ENCODE assay signal across 28 cellular contexts in genomic region chr11:44967930-44968496, GRCh38.
"Had no signal": no experiment of that assay in that cellular context is flagged by ENCODE, and none has a peak within 500 bp of the region (broad histone marks: within the 10 kb centered on the region; RNA-seq: fewer than 3 reads in every experiment).

No MANE protein-coding gene starts in this region.

- H3K4me3 Mint-ChIP-seq: activated CD4-positive, alpha-beta memory T cell treated with anti-CD3 and anti-CD28 coated beads for 36 hours; activated CD4-positive, alpha-beta T cell treated with anti-CD3 and anti-CD28 coated beads, Interleukin-2, amount 10 ng/mL, durations not matched to agents 24 days and 14 days; activated naive CD4-positive, alpha-beta T cell treated with anti-CD3 and anti-CD28 coated beads, Interleukin-2, amount 10 ng/mL, durations not matched to agents 7 days and 5 days; activated naive CD8-positive, alpha-beta T cell treated with anti-CD3 and anti-CD28 coated beads, Interleukin-2, amount 10 ng/mL, durations not matched to agents 7 days and 5 days; activated T-helper 1 cell treated with anti-CD3 and anti-CD28 coated beads, Interleukin-12 subunit alpha, Interleukin-12 subunit beta, Interleukin-2, Interleukin-4 antibody, amounts not matched to agents 30 ng/mL and 10 ng/mL and 1 ng/mL, durations not matched to agents 14 hours and 24 hours and 36 hours; nephron progenitor cell; stimulated activated memory B cell treated with anti-CD40 and anti-IgM and Interleukin-4, amounts not matched to agents 10 μg/mL and 1 μg/mL and 100 μg/mL, for 72 hours; stimulated activated naive CD8-positive, alpha-beta T cell treated with anti-CD3 and anti-CD28 coated beads, Interleukin-15, amount 100 ng/mL, for 72 hours; T-helper 2 cell treated with Interferon-gamma antibody and Interleukin-4, amounts not matched to agents 5 μg/mL and 100 μg/mL, for 36 hours; type B pancreatic cell had no signal

- H3K9me3 Mint-ChIP-seq: activated CD4-positive, alpha-beta memory T cell treated with anti-CD3 and anti-CD28 coated beads for 36 hours; activated CD4-positive, alpha-beta T cell treated with anti-CD3 and anti-CD28 coated beads, Interleukin-2, amount 10 ng/mL, durations not matched to agents 24 days and 14 days; activated naive CD4-positive, alpha-beta T cell treated with anti-CD3 and anti-CD28 coated beads, Interleukin-2, amount 10 ng/mL, durations not matched to agents 7 days and 5 days; activated naive CD8-positive, alpha-beta T cell treated with anti-CD3 and anti-CD28 coated beads, Interleukin-2, amount 10 ng/mL, durations not matched to agents 7 days and 5 days; activated T-helper 1 cell treated with anti-CD3 and anti-CD28 coated beads, Interleukin-12 subunit alpha, Interleukin-12 subunit beta, Interleukin-2, Interleukin-4 antibody, amounts not matched to agents 30 ng/mL and 10 ng/mL and 1 ng/mL, durations not matched to agents 14 hours and 24 hours and 36 hours; nephron progenitor cell; stimulated activated memory B cell treated with anti-CD40 and anti-IgM and Interleukin-4, amounts not matched to agents 10 μg/mL and 1 μg/mL and 100 μg/mL, for 72 hours; stimulated activated naive CD8-positive, alpha-beta T cell treated with anti-CD3 and anti-CD28 coated beads, Interleukin-15, amount 100 ng/mL, for 72 hours; T-helper 2 cell treated with Interferon-gamma antibody and Interleukin-4, amounts not matched to agents 5 μg/mL and 100 μg/mL, for 36 hours; type B pancreatic cell had no signal

- H3K27me3 Mint-ChIP-seq: activated CD4-positive, alpha-beta memory T cell treated with anti-CD3 and anti-CD28 coated beads for 36 hours; activated CD4-positive, alpha-beta T cell treated with anti-CD3 and anti-CD28 coated beads, Interleukin-2, amount 10 ng/mL, durations not matched to agents 24 days and 14 days; stimulated activated memory B cell treated with anti-CD40 and anti-IgM and Interleukin-4, amounts not matched to agents 10 μg/mL and 1 μg/mL and 100 μg/mL, for 72 hours; stimulated activated naive CD8-positive, alpha-beta T cell treated with anti-CD3 and anti-CD28 coated beads, Interleukin-15, amount 100 ng/mL, for 72 hours had no signal

- H3K27ac ChIP-seq: ascending aorta, epithelial cell of prostate, gastrocnemius medialis, parathyroid adenoma, psoas muscle, sigmoid colon, uterus had no signal

- H3K27me3 ChIP-seq: ascending aorta, gastrocnemius medialis, sigmoid colon, uterus had no signal

- H3K4me3 ChIP-seq: ascending aorta, gastrocnemius medialis, psoas muscle, sigmoid colon, uterus had no signal

- FAIRE-seq: islet of Langerhans, small intestine had no signal

- H3K27ac Mint-ChIP-seq: activated CD4-positive, alpha-beta memory T cell treated with anti-CD3 and anti-CD28 coated beads for 36 hours; activated CD4-positive, alpha-beta T cell treated with anti-CD3 and anti-CD28 coated beads, Interleukin-2, amount 10 ng/mL, durations not matched to agents 24 days and 14 days; activated naive CD4-positive, alpha-beta T cell treated with anti-CD3 and anti-CD28 coated beads, Interleukin-2, amount 10 ng/mL, durations not matched to agents 7 days and 5 days; activated naive CD8-positive, alpha-beta T cell treated with anti-CD3 and anti-CD28 coated beads, Interleukin-2, amount 10 ng/mL, durations not matched to agents 7 days and 5 days; activated T-helper 1 cell treated with anti-CD3 and anti-CD28 coated beads, Interleukin-12 subunit alpha, Interleukin-12 subunit beta, Interleukin-2, Interleukin-4 antibody, amounts not matched to agents 30 ng/mL and 10 ng/mL and 1 ng/mL, durations not matched to agents 14 hours and 24 hours and 36 hours; nephron progenitor cell; stimulated activated memory B cell treated with anti-CD40 and anti-IgM and Interleukin-4, amounts not matched to agents 10 μg/mL and 1 μg/mL and 100 μg/mL, for 72 hours; T-helper 2 cell treated with Interferon-gamma antibody and Interleukin-4, amounts not matched to agents 5 μg/mL and 100 μg/mL, for 36 hours; type B pancreatic cell had no signal

- H3K4me1 ChIP-seq: gastrocnemius medialis, parathyroid adenoma, psoas muscle, uterus had no signal

- DNase-seq: activated CD4-positive, alpha-beta memory T cell treated with anti-CD3 and anti-CD28 coated beads for 36 hours; activated CD4-positive, alpha-beta T cell treated with anti-CD3 and anti-CD28 coated beads, Interleukin-2, amount 10 ng/mL, durations not matched to agents 24 days and 14 days; activated CD8-positive, alpha-beta memory T cell treated with anti-CD3 and anti-CD28 coated beads, Interleukin-2, amount 50 U/mL, for 4 hours; activated effector memory CD4-positive, alpha-beta T cell treated with anti-CD3 and anti-CD28 coated beads, Interleukin-2, amount 50 U/mL, for 16 hours; activated naive CD4-positive, alpha-beta T cell treated with anti-CD3 and anti-CD28 coated beads, Interleukin-2, amount 10 ng/mL, durations not matched to agents 7 days and 5 days; activated naive CD8-positive, alpha-beta T cell treated with anti-CD3 and anti-CD28 coated beads, Interleukin-2, amount 10 ng/mL, durations not matched to agents 7 days and 5 days; activated T-cell treated with anti-CD3 and anti-CD28 coated beads, Interleukin-2, amount 50 U/mL, for 1 hour; central memory CD4-positive, alpha-beta T cell; gastrocnemius medialis; glutamatergic neuron; left ventricle myocardium superior; nephron progenitor cell; nucleus accumbens; psoas muscle; sigmoid colon; small intestine; stimulated activated CD4-positive, alpha-beta T cell treated with anti-CD3 and anti-CD28 coated beads, Interleukin-4, amount 100 ng/mL, for 24 hours; stimulated activated naive CD8-positive, alpha-beta T cell treated with anti-CD3 and anti-CD28 coated beads, Interleukin-15, amount 100 ng/mL, for 72 hours; T-helper 1 cell; uterus had no signal

- H3K36me3 Mint-ChIP-seq: activated CD4-positive, alpha-beta memory T cell treated with anti-CD3 and anti-CD28 coated beads for 36 hours; activated naive CD4-positive, alpha-beta T cell treated with anti-CD3 and anti-CD28 coated beads, Interleukin-2, amount 10 ng/mL, durations not matched to agents 7 days and 5 days; activated naive CD8-positive, alpha-beta T cell treated with anti-CD3 and anti-CD28 coated beads, Interleukin-2, amount 10 ng/mL, durations not matched to agents 7 days and 5 days; stimulated activated memory B cell treated with anti-CD40 and anti-IgM and Interleukin-4, amounts not matched to agents 10 μg/mL and 1 μg/mL and 100 μg/mL, for 72 hours; type B pancreatic cell had no signal

- H3K9me3 ChIP-seq: ascending aorta, gastrocnemius medialis, psoas muscle, sigmoid colon, uterus had no signal

- H3K79me2 ChIP-seq: parathyroid adenoma had no signal

- H2AFZ ChIP-seq: parathyroid adenoma had no signal

- H3K9ac ChIP-seq: parathyroid adenoma had no signal

- H3K4me1 Mint-ChIP-seq: activated CD4-positive, alpha-beta T cell treated with anti-CD3 and anti-CD28 coated beads, Interleukin-2, amount 10 ng/mL, durations not matched to agents 24 days and 14 days; activated naive CD4-positive, alpha-beta T cell treated with anti-CD3 and anti-CD28 coated beads, Interleukin-2, amount 10 ng/mL, durations not matched to agents 7 days and 5 days; activated naive CD8-positive, alpha-beta T cell treated with anti-CD3 and anti-CD28 coated beads, Interleukin-2, amount 10 ng/mL, durations not matched to agents 7 days and 5 days; stimulated activated naive CD8-positive, alpha-beta T cell treated with anti-CD3 and anti-CD28 coated beads, Interleukin-15, amount 100 ng/mL, for 72 hours had no signal

- H3K36me3 ChIP-seq: ascending aorta, gastrocnemius medialis, sigmoid colon, uterus had no signal
